In the genomic region with DNA sequence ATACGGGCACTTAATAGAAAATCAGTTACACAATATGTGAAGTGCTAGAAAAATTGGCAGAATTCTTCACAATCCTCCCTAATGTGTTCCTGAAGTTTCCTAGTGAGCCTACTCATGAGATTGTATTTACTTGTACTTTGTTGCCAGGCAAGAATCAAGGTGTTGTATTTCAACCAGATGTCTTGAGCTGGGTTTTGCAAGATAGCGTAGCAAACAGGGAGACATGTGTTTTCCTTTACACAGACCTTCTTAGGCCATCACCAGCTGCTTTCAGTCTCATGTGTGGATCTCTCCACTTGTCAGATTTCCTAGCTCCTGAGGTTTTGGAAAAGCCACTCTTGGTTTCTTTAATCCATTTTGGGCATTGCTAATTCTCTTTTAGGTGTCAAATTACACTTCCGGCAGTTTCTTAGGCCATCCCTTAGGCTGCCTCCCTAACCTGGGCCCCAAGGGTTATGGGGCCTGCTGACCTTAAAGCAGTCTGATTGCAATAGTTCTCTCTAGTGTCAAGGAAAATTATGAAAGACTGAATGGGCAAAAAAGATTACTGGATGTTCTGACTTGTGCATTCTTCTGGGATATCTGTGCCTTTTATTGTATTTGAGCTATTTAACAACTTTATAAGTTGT, we compare ENCODE assay signal across 21 cellular contexts. TPM values are rescaled to one million over a fixed set of nuclear protein-coding genes. Genes with fewer than 3 reads are reported as not detected.
DNase-seq lines count a peak whose midpoint lies in the region; ATAC-seq and TF ChIP-seq lines count a peak whose summit lies in the region.
"Had no signal": no experiment of that assay in that cellular context is flagged by ENCODE, and none has a peak within 500 bp of the region (broad histone marks: within the 10 kb centered on the region; RNA-seq: fewer than 3 reads in every experiment).

No MANE protein-coding gene starts in this region.

- H3K4me3 ChIP-seq in mammary epithelial cell (replicated peaks in 1 of 3; ENCODE audit: insufficient read depth in 1 of 3, low read depth in 2 of 3, low read length in 3 of 3) = no peak overlapping the region
- no peak overlapping the region for H3K4me3 ChIP-seq in spleen
- H3K4me3 ChIP-seq: BLaER1, GM12878 had no signal

- peak; percentile 92 for ATAC-seq in sciatic nerve
- ATAC-seq: GM12878; stimulated activated naive B cell treated with anti-CD40 and anti-IgM and Interleukin-4, amounts not matched to agents 10 μg/mL and 1 μg/mL and 100 μg/mL, for 72 hours; T-cell had no signal

- intact Hi-C loops in MCF 10A (cut with micrococcal nuclease) = no loop called here
- intact Hi-C loops in mammary epithelial cell (cut with micrococcal nuclease) = no loop called here
- intact Hi-C loops in sciatic nerve (cut with DNase I) = no loop called here
- intact Hi-C loops in spleen (cut with DNase I; ENCODE audit: low total_unique reads) = no loop called here

- H3K79me2 ChIP-seq in mammary epithelial cell (ENCODE audit: insufficient read depth, low read length) = no peaks in the 10 kb centered on the region

- no peak overlapping the region for H2AFZ ChIP-seq in mammary epithelial cell (ENCODE audit: low read depth, low read length)

- DNase-seq in MCF 10A (ENCODE audit: unreplicated experiment) = peak; percentile 51
- DNase-seq in mammary epithelial cell = no peak
- peak; percentile 11 for DNase-seq in amniotic epithelial cell (ENCODE audit: low read depth)
- peak; percentile 19 for DNase-seq in iPS-NIHi11 (ENCODE audit: low spot score)
- no peak for DNase-seq in sciatic nerve (ENCODE audit: low spot score)
- DNase-seq in spleen = no peak
- DNase-seq in C1 segment of cervical spinal cord (lab: John Stamatoyannopoulos, UW) = no peak
- DNase-seq in KBM-7 = no peak
- DNase-seq: activated CD4-positive, alpha-beta T cell treated with anti-CD3 and anti-CD28 coated beads, Interleukin-2, amount 50 U/mL, for 48 hours; activated naive CD4-positive, alpha-beta T cell treated with anti-CD3 and anti-CD28 coated beads for 36 hours; dermis blood vessel endothelial cell; GDM1; head of caudate nucleus; HFFc6; NCI-H146; stimulated activated naive B cell treated with anti-CD40 and anti-IgM and Interleukin-4, amounts not matched to agents 10 μg/mL and 1 μg/mL and 100 μg/mL, for 72 hours; T-cell had no signal

- H3K27ac Mint-ChIP-seq in MCF 10A (ENCODE audit: low read depth, unreplicated experiment) = no peak overlapping the region
- H3K27ac Mint-ChIP-seq: activated naive CD4-positive, alpha-beta T cell treated with anti-CD3 and anti-CD28 coated beads for 36 hours; HFFc6; memory B cell; stimulated activated naive B cell treated with anti-CD40 and anti-IgM and Interleukin-4, amounts not matched to agents 10 μg/mL and 1 μg/mL and 100 μg/mL, for 72 hours; T-cell had no signal

- H3K27ac ChIP-seq in mammary epithelial cell (ENCODE audit: insufficient read depth, low read depth, low read length) = no peak overlapping the region
- no peak overlapping the region for H3K27ac ChIP-seq in spleen
- H3K27ac ChIP-seq: 22Rv1, BLaER1 had no signal

- H3K4me3 Mint-ChIP-seq in MCF 10A (ENCODE audit: unreplicated experiment) = no peak overlapping the region
- H3K4me3 Mint-ChIP-seq: activated naive CD4-positive, alpha-beta T cell treated with anti-CD3 and anti-CD28 coated beads for 36 hours; HFFc6; memory B cell; stimulated activated naive B cell treated with anti-CD40 and anti-IgM and Interleukin-4, amounts not matched to agents 10 μg/mL and 1 μg/mL and 100 μg/mL, for 72 hours; T-cell had no signal

- no peak for TF ChIP-seq POLR2A in spleen (IDR thresholded peaks at IDR 0.05)

- no peak overlapping the region for H3K9ac ChIP-seq in mammary epithelial cell (ENCODE audit: insufficient read depth, low read length)
- H3K9ac ChIP-seq: BLaER1 had no signal

- H3K9me3 Mint-ChIP-seq in MCF 10A (ENCODE audit: unreplicated experiment) = no peaks in the 10 kb centered on the region
- H3K9me3 Mint-ChIP-seq: activated naive CD4-positive, alpha-beta T cell treated with anti-CD3 and anti-CD28 coated beads for 36 hours; HFFc6; memory B cell; stimulated activated naive B cell treated with anti-CD40 and anti-IgM and Interleukin-4, amounts not matched to agents 10 μg/mL and 1 μg/mL and 100 μg/mL, for 72 hours; T-cell had no signal

- no peaks in the 10 kb centered on the region for H4K20me1 ChIP-seq in mammary epithelial cell (ENCODE audit: insufficient read depth, low read length)
- H4K20me1 ChIP-seq: BLaER1 had no signal

- H3K36me3 ChIP-seq in mammary epithelial cell (ENCODE audit: insufficient read depth, low read length) (no peaks in the 10 kb centered on the region), spleen (no peaks in the 10 kb centered on the region)
- H3K36me3 ChIP-seq: BLaER1 had no signal

- POLR2A ChIA-PET in MCF 10A (lab: Yijun Ruan, JAX) = interaction anchor here (0.6 to 2.3 kb wide), 4 partner anchors 12 to 465 kb away, joined by 3 to 10 read pairs (median 4); partner anchors contain the start of gene EDA

- CTCF ChIA-PET in MCF 10A (lab: Yijun Ruan, JAX) (interaction anchor here (1.6 to 6.8 kb wide), 2 partner anchors 9 to 15 kb away, joined by 3 to 45 read pairs; no protein-coding TSS in a partner anchor), mammary epithelial cell (lab: Charles Lee; ENCODE audit: low non-redundant PET) (no interaction called here)

- no peaks in the 10 kb centered on the region for H3K4me1 ChIP-seq in mammary epithelial cell (ENCODE audit: insufficient read depth, low read length)
- H3K4me1 ChIP-seq in spleen = no peaks in the 10 kb centered on the region
- H3K4me1 ChIP-seq: BLaER1 had no signal

- no peaks in the 10 kb centered on the region for H3K36me3 Mint-ChIP-seq in MCF 10A (ENCODE audit: insufficient read depth, unreplicated experiment)
- H3K36me3 Mint-ChIP-seq: memory B cell; stimulated activated naive B cell treated with anti-CD40 and anti-IgM and Interleukin-4, amounts not matched to agents 10 μg/mL and 1 μg/mL and 100 μg/mL, for 72 hours; T-cell had no signal

- H3K4me1 Mint-ChIP-seq in MCF 10A (ENCODE audit: insufficient read depth, unreplicated experiment) = no peaks in the 10 kb centered on the region
- H3K4me1 Mint-ChIP-seq: memory B cell; stimulated activated naive B cell treated with anti-CD40 and anti-IgM and Interleukin-4, amounts not matched to agents 10 μg/mL and 1 μg/mL and 100 μg/mL, for 72 hours had no signal

- no peak overlapping the region for H3K4me2 ChIP-seq in mammary epithelial cell (ENCODE audit: insufficient read depth, low read depth, low read length)
- H3K4me2 ChIP-seq: BLaER1 had no signal

- dilution Hi-C loops in mammary epithelial cell (cut with HindIII; ENCODE audit: low sequenced_read_pairs) = no loop called here

- H3K27me3 ChIP-seq in mammary epithelial cell (ENCODE audit: insufficient read depth, low read length) = no peaks in the 10 kb centered on the region
- peaks cover 0 to 10% (median 0%) of the 10 kb centered on the region in 7 donors for H3K27me3 ChIP-seq in spleen (replicated peaks in 1 of 7)

- BruUV-seq in MCF 10A (replicated peaks; lab: Mats Ljungman, UMichigan) (no TSS peak), mammary epithelial cell (replicated peaks; lab: Mats Ljungman, UMichigan) (no TSS peak)

- TF ChIP-seq CTCF in MCF 10A (IDR thresholded peaks at IDR 0.05; ENCODE audit: unreplicated experiment) = no peak
- TF ChIP-seq CTCF in mammary epithelial cell (conservative IDR thresholded peaks at IDR 0.05 in 1 of 2, IDR thresholded peaks at IDR 0.05 in 1 of 2; ENCODE audit: extremely low read depth in 1 of 2, insufficient read depth in 1 of 2, low read depth in 1 of 2, low read length in 2 of 2) = no peak
- no peak for TF ChIP-seq CTCF in spleen (IDR thresholded peaks at IDR 0.05 in 8 of 11, conservative IDR thresholded peaks at IDR 0.05 in 3 of 11)

- peaks cover 19% of the 10 kb centered on the region for H3K27me3 Mint-ChIP-seq in MCF 10A (ENCODE audit: insufficient read depth, unreplicated experiment)

- H3K9me3 ChIP-seq in mammary epithelial cell (replicated peaks; ENCODE audit: insufficient read depth, low read length) (no peaks in the 10 kb centered on the region), spleen (no peaks in the 10 kb centered on the region)
- H3K9me3 ChIP-seq: BLaER1 had no signal

- in situ Hi-C loops in mammary epithelial cell (cut with MboI; ENCODE audit: low sequenced_read_pairs in 2 of 2) (no loop called here), KBM-7 (cut with MboI; ENCODE audit: low pct_unique_long_range_greater_than_20kb, low sequenced_read_pairs) (no loop called here)

- 87% methylated on average over 3 of the region's 3 CpGs for WGBS in mammary epithelial cell (ENCODE audit: low coverage, missing lambda C conversion rate)
- 76 to 95% (median 84%) methylated on average over 3 of the region's 3 CpGs for WGBS in spleen, 5 donors

RNA-seq across cellular contexts. Expression of gene EDA, which starts 12.2 kb away (rescaled TPM):
- 1.1 and 1.3 TPM in 2 replicates for total RNA-seq in MCF 10A (2022)
- total RNA-seq in mammary epithelial cell = 1 to 10 TPM in 1 of 2 donors, under 1 TPM in 1; 0.17 to 1.4 TPM
- 0.40 TPM for polyA plus RNA-seq in mammary epithelial cell
- polyA minus RNA-seq in mammary epithelial cell = not detected
- 9.2 TPM for total RNA-seq in sciatic nerve
- 1 to 10 TPM; 3.1 to 7.2 (median 3.6) TPM for total RNA-seq in spleen
- under 1 TPM; 0.28 to 0.42 (median 0.30) TPM for polyA plus RNA-seq in spleen
- polyA plus RNA-seq: GM12878 had no signal

Comparison
In these comparisons a context has a peak if more than half of its experiments do, and no peak if none do; other contexts are left out.
1. DNase-seq: peak in MCF 10A (single experiment), amniotic epithelial cell (single experiment) and iPS-NIHi11 (single experiment); none in mammary epithelial cell (single experiment), sciatic nerve (single experiment), spleen (single experiment), C1 segment of cervical spinal cord (0 of 14) and KBM-7 (single experiment).